1 cellular context compared by ENCODE assay signal in genomic region chr4:38140643-38141203, GRCh38.
TF ChIP-seq lines count a peak whose summit lies in the region.

No MANE protein-coding gene starts in this region.

TF ChIP-seq in GM12878, 131 proteins besides CTCF, POLR2A, EP300 and RAD21 (continued from another document):
- TF ChIP-seq, protein P1, sequence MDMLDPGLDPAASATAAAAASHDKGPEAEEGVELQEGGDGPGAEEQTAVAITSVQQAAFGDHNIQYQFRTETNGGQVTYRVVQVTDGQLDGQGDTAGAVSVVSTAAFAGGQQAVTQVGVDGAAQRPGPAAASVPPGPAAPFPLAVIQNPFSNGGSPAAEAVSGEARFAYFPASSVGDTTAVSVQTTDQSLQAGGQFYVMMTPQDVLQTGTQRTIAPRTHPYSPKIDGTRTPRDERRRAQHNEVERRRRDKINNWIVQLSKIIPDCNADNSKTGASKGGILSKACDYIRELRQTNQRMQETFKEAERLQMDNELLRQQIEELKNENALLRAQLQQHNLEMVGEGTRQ (IDR thresholded peaks at IDR 0.05; ENCODE audit: borderline replicate concordance, low read depth, low read length), result no peak
- TF ChIP-seq RFX5 (IDR thresholded peaks at IDR 0.05; ENCODE audit: low read depth, low read length) (no peak), FOXM1 (IDR thresholded peaks at IDR 0.05; ENCODE audit: low read depth, low read length) (no peak), DPF2 (IDR thresholded peaks at IDR 0.05) (no peak), ZZZ3 (IDR thresholded peaks at IDR 0.05; ENCODE audit: control insufficient read depth, insufficient read length, low read depth) (no peak), FOS (IDR thresholded peaks at IDR 0.05; ENCODE audit: borderline replicate concordance, extremely low read depth, insufficient read length) (no peak)
